Comparison of ENCODE assay signal across 8 cellular contexts in the genomic region with DNA sequence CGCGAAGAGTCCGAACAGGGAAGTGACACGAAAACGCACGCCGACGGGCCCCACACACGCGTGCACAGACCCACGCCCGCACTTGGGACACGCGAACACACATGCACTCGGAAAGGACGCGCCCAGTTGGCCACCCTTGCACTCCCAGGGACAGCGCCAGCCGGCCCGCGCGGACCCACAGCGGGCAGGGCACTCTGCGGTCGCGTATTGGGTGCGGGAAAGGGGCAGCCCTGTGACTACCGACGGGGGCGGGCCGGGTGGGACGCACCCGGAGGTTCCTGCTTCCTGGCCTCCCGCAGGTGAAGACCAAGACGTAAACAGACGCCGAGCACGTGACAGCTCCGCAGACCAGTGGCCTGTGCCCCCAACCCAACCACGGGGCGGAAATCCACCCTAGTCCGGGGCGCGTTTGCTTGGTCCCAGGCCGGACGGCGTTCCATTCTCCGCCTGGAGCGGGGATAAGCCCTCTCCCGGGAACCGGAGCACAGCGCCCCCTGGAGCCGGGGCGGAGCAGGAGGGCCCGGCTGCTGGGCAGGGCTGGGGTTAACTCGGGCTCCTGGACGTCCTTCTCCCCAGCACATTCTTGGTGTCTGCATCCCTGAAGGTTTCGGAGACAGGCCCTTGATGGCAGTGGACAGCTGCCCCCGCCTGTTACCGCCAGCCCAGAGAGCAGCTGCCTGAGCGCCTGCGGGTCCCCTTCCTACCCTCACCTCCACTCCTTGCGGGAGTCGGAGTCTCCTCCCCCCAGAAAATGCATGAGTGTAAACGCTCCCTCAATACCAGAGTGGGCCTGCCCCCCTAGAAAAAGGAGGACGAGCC. TPM values are rescaled to one million over a fixed set of nuclear protein-coding genes. Genes with fewer than 3 reads are reported as not detected.
DNase-seq lines count a peak whose midpoint lies in the region; ATAC-seq, FAIRE-seq and TF ChIP-seq lines count a peak whose summit lies in the region.

No MANE protein-coding gene starts in this region.

- H3K27ac Mint-ChIP-seq in activated B cell treated with CpG ODN at 0.5 μM for 24 hours: peak overlapping the region; percentile 94

- no peak for FAIRE-seq in keratinocyte (lab: Jason Lieb, UNC)

- peak; percentile 16 for DNase-seq in DMS79 (lab: John Stamatoyannopoulos, UW)
- peak; percentile 88 for DNase-seq in GM23248
- DNase-seq in NCI-H1930 (lab: John Stamatoyannopoulos, UW): peak; percentile 41 to 75
- peak; percentile 77 for DNase-seq in activated B cell treated with CpG ODN at 0.5 μM for 24 hours
- DNase-seq in cardiac fibroblast (ENCODE audit: low read depth in 2 of 2): peak; percentile 75 to 84
- no peak for DNase-seq in keratinocyte (ENCODE audit: low read depth, low spot score)
- peak; percentile 44 to 69 (median 65) for DNase-seq in stimulated activated CD4-positive, alpha-beta T cell treated with anti-CD3 and anti-CD28 coated beads, Interleukin-12 subunit alpha, Interleukin-12 subunit beta, amount 100 ng/mL, for 48 hours (ENCODE audit: low read depth in 2 of 3, low spot score in 1 of 3)

- in situ Hi-C loops in GM23248 (cut with MboI): no loop called here

- peak overlapping the region; percentile 87 for H3K4me3 Mint-ChIP-seq in activated B cell treated with CpG ODN at 0.5 μM for 24 hours

- H4K20me1 ChIP-seq in GM23248 (ENCODE audit: insufficient read depth) (no peaks in the 10 kb centered on the region), keratinocyte (ENCODE audit: control insufficient read depth, extremely low read depth, insufficient read depth, low read length) (no peaks in the 10 kb centered on the region)

- H3K4me3 ChIP-seq in GM23248 (peak overlapping the region; percentile 98), cardiac fibroblast (replicated peaks in 1 of 2; ENCODE audit: low read depth in 2 of 2, low read length in 2 of 2) (peak overlapping the region; percentile 78 to 79), keratinocyte (ENCODE audit: control insufficient read depth in 2 of 3, extremely low read depth in 1 of 3, insufficient read depth in 2 of 3, low read depth in 1 of 3, low read length in 3 of 3) (peak overlapping the region; percentile 76 to 90 (median 82))

- POLR2A ChIA-PET in activated B cell treated with CpG ODN at 0.5 μM for 24 hours (lab: Charles Lee): interaction anchor here (0.6 to 4.5 kb wide), 12 partner anchors 11 to 1717 kb away, joined by 3 to 54 read pairs (median 4); partner anchors contain the start of genes ARL3, HIF1AN, KAZALD1 and MRPL43

- H3K36me3 ChIP-seq in GM23248 (ENCODE audit: low read depth): no peaks in the 10 kb centered on the region
- H3K36me3 ChIP-seq in keratinocyte (ENCODE audit: control insufficient read depth in 2 of 2, extremely low read depth in 1 of 2, insufficient read depth in 2 of 2, low read length in 2 of 2): peaks cover 9 to 14% of the 10 kb centered on the region in 2 experiments

- peaks cover 28% of the 10 kb centered on the region for H3K79me2 ChIP-seq in GM23248 (ENCODE audit: insufficient read depth)
- peaks cover 22% of the 10 kb centered on the region for H3K79me2 ChIP-seq in keratinocyte (ENCODE audit: control insufficient read depth, insufficient read depth, low read length)

- H3K27ac ChIP-seq in GM23248: peak overlapping the region; percentile 91
- peak overlapping the region; percentile 73 for H3K27ac ChIP-seq in keratinocyte (ENCODE audit: control insufficient read depth, insufficient read depth, low read length)

- CTCF ChIA-PET in activated B cell treated with CpG ODN at 0.5 μM for 24 hours (lab: Charles Lee): interaction anchor here (0.7 to 3.3 kb wide), 10 partner anchors 9 to 172 kb away, joined by 3 to 34 read pairs (median 6); partner anchors contain the start of genes KAZALD1, MRPL43, PDZD7 and SFXN3

- H3K9me3 ChIP-seq in GM23248 (ENCODE audit: low read depth) (no peaks in the 10 kb centered on the region), keratinocyte (ENCODE audit: control insufficient read depth, low read depth, low read length) (no peaks in the 10 kb centered on the region)

- no peaks in the 10 kb centered on the region for H3K27me3 Mint-ChIP-seq in activated B cell treated with CpG ODN at 0.5 μM for 24 hours

- H3K4me1 ChIP-seq in GM23248 (ENCODE audit: insufficient read depth) (peaks cover 22% of the 10 kb centered on the region), keratinocyte (ENCODE audit: control insufficient read depth, extremely low read depth, insufficient read depth, low read length) (peaks cover 17% of the 10 kb centered on the region)

- peak overlapping the region; percentile 81 for H2AFZ ChIP-seq in GM23248
- H2AFZ ChIP-seq in keratinocyte (ENCODE audit: control insufficient read depth, low read length): peak overlapping the region; percentile 80

- H3F3A ChIP-seq in GM23248 (ENCODE audit: insufficient read depth): peaks cover 29% of the 10 kb centered on the region

- H3K9me3 Mint-ChIP-seq in activated B cell treated with CpG ODN at 0.5 μM for 24 hours: no peaks in the 10 kb centered on the region

- ATAC-seq in activated B cell treated with CpG ODN at 0.5 μM for 24 hours (ENCODE audit: low read depth): peak; percentile 35
- ATAC-seq in GM19452 (IDR thresholded peaks at IDR 0.05; ENCODE audit: unreplicated experiment): no peak

- H3K4me2 ChIP-seq in GM23248 (ENCODE audit: unreplicated experiment): peak overlapping the region; percentile 86
- peak overlapping the region; percentile 93 for H3K4me2 ChIP-seq in keratinocyte (ENCODE audit: control insufficient read depth, extremely low read depth, insufficient read depth, low read depth, low read length)

- intact Hi-C loops in activated B cell treated with CpG ODN at 0.5 μM for 24 hours (cut with micrococcal nuclease): loop anchor here (1.0 to 5.0 kb wide), 9 partner anchors 10 to 1645 kb away; partner anchors contain the start of genes HIF1AN, KAZALD1, MRPL43 and PDZD7

- peak overlapping the region; percentile 100 for H3K9ac ChIP-seq in GM23248
- peak overlapping the region; percentile 93 for H3K9ac ChIP-seq in keratinocyte (ENCODE audit: control insufficient read depth, extremely low read depth, insufficient read depth, low read length)

- H3K9me2 ChIP-seq in GM23248 (ENCODE audit: insufficient read depth): no peaks in the 10 kb centered on the region

- H3K36me3 Mint-ChIP-seq in activated B cell treated with CpG ODN at 0.5 μM for 24 hours (ENCODE audit: low read depth): peaks cover 25% of the 10 kb centered on the region

- H3K27me3 ChIP-seq in GM23248 (replicated peaks; ENCODE audit: insufficient read depth) (no peaks in the 10 kb centered on the region), keratinocyte (ENCODE audit: control insufficient read depth, extremely low read depth, insufficient read depth, low read length) (no peaks in the 10 kb centered on the region)

- peaks cover 30% of the 10 kb centered on the region for H3K4me1 Mint-ChIP-seq in activated B cell treated with CpG ODN at 0.5 μM for 24 hours

- dilution Hi-C loops in keratinocyte (cut with MboI; ENCODE audit: extremely low pct_ligation_motif_present, low sequenced_read_pairs): no loop called here

- WGBS in GM23248 (ENCODE audit: low coverage in 1 of 2, low lambda C conversion rate in 2 of 2, missing lambda C conversion rate in 2 of 2), 2 experiments: 1% methylated on average over 48 to 56 of the region's 66 CpGs

- no peaks in the 10 kb centered on the region for H3K9me1 ChIP-seq in keratinocyte (ENCODE audit: control insufficient read depth, extremely low read depth, insufficient read depth, low read length)

- TF ChIP-seq CTCF in activated B cell treated with CpG ODN at 0.5 μM for 24 hours (IDR thresholded peaks at IDR 0.05): peak; percentile 51
- TF ChIP-seq CTCF in cardiac fibroblast (IDR thresholded peaks at IDR 0.05; ENCODE audit: low read depth, low read length): peak; percentile 95
- TF ChIP-seq CTCF in keratinocyte (optimal IDR thresholded peaks at IDR 0.05 in 1 of 3, IDR thresholded peaks at IDR 0.05 in 1 of 3, conservative IDR thresholded peaks at IDR 0.05 in 1 of 3; ENCODE audit: extremely low read depth in 1 of 3, insufficient read depth in 2 of 3, low read length in 3 of 3): peak; percentile 81 to 99 (median 82)

RNA-seq across cellular contexts. Expression of gene LZTS2, which starts 2.0 kb away (rescaled TPM):
- 95.2 and 113 TPM in 2 replicates for total RNA-seq in GM23248 (2014; rRNA removed; shearing (Covaris generic))
- polyA plus RNA-seq in GM23248 (2016; fragmentation: Nextera tagmentation; extraction: Ambion mirVana) (51.1 and 54.8 TPM in 2 replicates), keratinocyte (18.1 to 36.7 TPM (median 18.6 TPM) in 3 replicates)
- total RNA-seq in activated B cell treated with CpG ODN at 0.5 μM for 24 hours: 12.6 and 14.9 TPM in 2 replicates
- polyA plus RNA-seq in keratinocyte (2011; ENCODE audit: low read depth): 12.2 TPM
- 20.5 and 45.3 TPM in 2 replicates for polyA plus RNA-seq in keratinocyte (2011; cell fraction: cytosol; rRNA removed)
- 64.4 and 90.2 TPM in 2 replicates for polyA plus RNA-seq in keratinocyte (2011; cell fraction: nucleus; rRNA removed)
- 26.0 and 29.4 TPM in 2 replicates for polyA plus RNA-seq in keratinocyte (2012; ENCODE audit: low replicate concordance)
- 19.3 to 30.7 TPM (median 27.6 TPM) in 3 replicates for polyA minus RNA-seq in keratinocyte
- 48.3 TPM for polyA minus RNA-seq in keratinocyte (2011; cell fraction: cytosol; rRNA and poly(A)+ RNA removed)
- polyA minus RNA-seq in keratinocyte (2011; cell fraction: nucleus; rRNA and poly(A)+ RNA removed): 34.0 and 40.1 TPM in 2 replicates

RNA-seq across cellular contexts. Expression of gene TWNK, which starts 10.2 kb away (rescaled TPM):
- total RNA-seq in GM23248 (2014; rRNA removed; shearing (Covaris generic)): 3.4 and 4.4 TPM in 2 replicates
- polyA plus RNA-seq in GM23248 (2016; fragmentation: Nextera tagmentation; extraction: Ambion mirVana) (3.6 and 4.4 TPM in 2 replicates), keratinocyte (10.1 to 16.9 TPM (median 12.9 TPM) in 3 replicates)
- 19.2 and 20.5 TPM in 2 replicates for total RNA-seq in activated B cell treated with CpG ODN at 0.5 μM for 24 hours
- 14.5 TPM for polyA plus RNA-seq in keratinocyte (2011; ENCODE audit: low read depth)
- polyA plus RNA-seq in keratinocyte (2011; cell fraction: cytosol; rRNA removed): 9.7 and 10.5 TPM in 2 replicates
- polyA plus RNA-seq in keratinocyte (2011; cell fraction: nucleus; rRNA removed): 16.0 and 17.1 TPM in 2 replicates
- 11.5 and 17.0 TPM in 2 replicates for polyA plus RNA-seq in keratinocyte (2012; ENCODE audit: low replicate concordance)
- polyA minus RNA-seq in keratinocyte: 10.7 to 18.9 TPM (median 17.8 TPM) in 3 replicates
- 11.9 TPM for polyA minus RNA-seq in keratinocyte (2011; cell fraction: cytosol; rRNA and poly(A)+ RNA removed)
- 6.3 and 9.1 TPM in 2 replicates for polyA minus RNA-seq in keratinocyte (2011; cell fraction: nucleus; rRNA and poly(A)+ RNA removed)

RNA-seq across cellular contexts. Expression of gene MRPL43, which starts 10.3 kb away (rescaled TPM):
- 83.5 and 94.1 TPM in 2 replicates for total RNA-seq in GM23248 (2014; rRNA removed; shearing (Covaris generic))
- polyA plus RNA-seq in GM23248 (2016; fragmentation: Nextera tagmentation; extraction: Ambion mirVana): 145 and 148 TPM in 2 replicates
- 44.2 and 46.3 TPM in 2 replicates for total RNA-seq in activated B cell treated with CpG ODN at 0.5 μM for 24 hours
- polyA plus RNA-seq in keratinocyte: 71.1 to 105 TPM (median 75.3 TPM) in 3 replicates
- 18.7 TPM for polyA plus RNA-seq in keratinocyte (2011; ENCODE audit: low read depth)
- polyA plus RNA-seq in keratinocyte (2011; cell fraction: cytosol; rRNA removed): 58.8 and 96.9 TPM in 2 replicates
- polyA plus RNA-seq in keratinocyte (2011; cell fraction: nucleus; rRNA removed): 43.4 and 62.6 TPM in 2 replicates
- 87.8 and 108 TPM in 2 replicates for polyA plus RNA-seq in keratinocyte (2012; ENCODE audit: low replicate concordance)
- 26.0 to 32.3 TPM (median 28.7 TPM) in 3 replicates for polyA minus RNA-seq in keratinocyte
- polyA minus RNA-seq in keratinocyte (2011; cell fraction: cytosol; rRNA and poly(A)+ RNA removed): 56.2 TPM
- polyA minus RNA-seq in keratinocyte (2011; cell fraction: nucleus; rRNA and poly(A)+ RNA removed): 15.3 and 21.1 TPM in 2 replicates

RNA-seq across cellular contexts. Expression of gene SEMA4G, which starts 28.3 kb away (rescaled TPM):
- total RNA-seq in GM23248 (2014; rRNA removed; shearing (Covaris generic)): 0.11 TPM in 1 of 2 replicates, not detected in the other
- polyA plus RNA-seq in GM23248 (2016; fragmentation: Nextera tagmentation; extraction: Ambion mirVana) (0.44 and 1.1 TPM in 2 replicates), keratinocyte (0.98 to 1.9 TPM (median 1.2 TPM) in 3 replicates)
- total RNA-seq in activated B cell treated with CpG ODN at 0.5 μM for 24 hours: 0.60 and 0.78 TPM in 2 replicates
- polyA plus RNA-seq in keratinocyte (2011; ENCODE audit: low read depth): 0.55 TPM
- 0.94 and 1.1 TPM in 2 replicates for polyA plus RNA-seq in keratinocyte (2011; cell fraction: cytosol; rRNA removed)
- 3.6 and 3.8 TPM in 2 replicates for polyA plus RNA-seq in keratinocyte (2011; cell fraction: nucleus; rRNA removed)
- polyA plus RNA-seq in keratinocyte (2012; ENCODE audit: low replicate concordance): 1.4 and 1.5 TPM in 2 replicates
- 2.1 to 4.8 TPM (median 2.4 TPM) in 3 replicates for polyA minus RNA-seq in keratinocyte
- 0.96 TPM for polyA minus RNA-seq in keratinocyte (2011; cell fraction: cytosol; rRNA and poly(A)+ RNA removed)
- polyA minus RNA-seq in keratinocyte (2011; cell fraction: nucleus; rRNA and poly(A)+ RNA removed): 1.8 and 2.6 TPM in 2 replicates

RNA-seq across cellular contexts. Expression of gene PDZD7, which starts 33.4 kb away (rescaled TPM):
- 0.54 TPM in 1 of 2 replicates, not detected in the other for total RNA-seq in GM23248 (2014; rRNA removed; shearing (Covaris generic))
- polyA plus RNA-seq in GM23248 (2016; fragmentation: Nextera tagmentation; extraction: Ambion mirVana) (1.1 and 1.8 TPM in 2 replicates), keratinocyte (0.31 to 0.54 TPM (median 0.54 TPM) in 3 replicates)
- total RNA-seq in activated B cell treated with CpG ODN at 0.5 μM for 24 hours: 0.11 TPM in 1 of 2 replicates, not detected in the other
- 0.10 TPM for polyA plus RNA-seq in keratinocyte (2011; ENCODE audit: low read depth)
- 0.15 and 0.34 TPM in 2 replicates for polyA plus RNA-seq in keratinocyte (2011; cell fraction: cytosol; rRNA removed)
- 1.1 and 1.2 TPM in 2 replicates for polyA plus RNA-seq in keratinocyte (2011; cell fraction: nucleus; rRNA removed)
- polyA plus RNA-seq in keratinocyte (2012; ENCODE audit: low replicate concordance): 0.34 and 1.0 TPM in 2 replicates
- 0.20 to 0.40 TPM in 2 of 3 replicates, not detected in the other for polyA minus RNA-seq in keratinocyte
- polyA minus RNA-seq in keratinocyte (2011; cell fraction: cytosol; rRNA and poly(A)+ RNA removed): not detected
- 0.11 and 0.78 TPM in 2 replicates for polyA minus RNA-seq in keratinocyte (2011; cell fraction: nucleus; rRNA and poly(A)+ RNA removed)
